7 cellular contexts compared by ENCODE assay signal in genomic region chr15:49145651-49146609, GRCh38. TPM values are rescaled to one million over a fixed set of nuclear protein-coding genes. Genes with fewer than 3 reads are reported as not detected.
A peak's percentile ranks its signal among the peaks of the same experiment; 100 is the strongest.
DNase-seq lines count a peak whose midpoint lies in the region; ATAC-seq, FAIRE-seq and TF ChIP-seq lines count a peak whose summit lies in the region.

No MANE protein-coding gene starts in this region.

- H3K4me3 ChIP-seq in H7 (ENCODE audit: insufficient read depth, low read depth, low read length) = no peak overlapping the region
- H3K4me3 ChIP-seq in lung = no peak overlapping the region

- H3K27me3 ChIP-seq in H7 (ENCODE audit: control insufficient read depth, insufficient read depth, low read length) (no peaks in the 10 kb centered on the region), lung (ENCODE audit: control insufficient read depth, insufficient read depth) (no peaks in the 10 kb centered on the region)

- peaks cover 13% of the 10 kb centered on the region for H3K36me3 ChIP-seq in H7 (replicated peaks; ENCODE audit: control insufficient read depth, insufficient read depth, low read length)
- H3K36me3 ChIP-seq in lung (ENCODE audit: control insufficient read depth in 2 of 2, insufficient read depth in 2 of 2, low read length in 2 of 2) = peaks cover 13 to 23% of the 10 kb centered on the region in 2 donors

- DNase-seq in D341Med (ENCODE audit: low spot score) (peak; percentile 49), H7 (peak; percentile 13), RKO (ENCODE audit: low spot score) (peak; percentile 70), lung (ENCODE audit: low spot score) (no peak), GF-D8 (lab: John Stamatoyannopoulos, UW) (no peak)

- H3K4me1 ChIP-seq in lung (ENCODE audit: control insufficient read depth in 2 of 2, insufficient read depth in 2 of 2, low read length in 2 of 2) = peaks cover 0 to 16% of the 10 kb centered on the region in 2 donors

- WGBS in lung, 2 donors = 26 to 34% methylated on average over 3 of the region's 3 CpGs

- H3K27ac ChIP-seq in lung (ENCODE audit: low read depth in 1 of 2, low read length in 1 of 2) = no peak overlapping the region

- H3K9me3 ChIP-seq in lung (ENCODE audit: control insufficient read depth in 2 of 2, insufficient read depth in 1 of 2, low read length in 1 of 2) = no peaks in the 10 kb centered on the region

- ATAC-seq in lung (ENCODE audit: insufficient read depth, low FRiP score) (no peak), GM18517 (IDR thresholded peaks at IDR 0.05; ENCODE audit: unreplicated experiment) (no peak)

- peak; percentile 41 for FAIRE-seq in colon (lab: Jason Lieb, UNC)

- peak; percentile 37 for TF ChIP-seq CTCF in lung (IDR thresholded peaks at IDR 0.05; ENCODE audit: control extremely low read depth, extremely low read depth)

RNA-seq across cellular contexts. Expression of gene COPS2, which starts 9.5 kb away (rescaled TPM):
- 45.8 and 82.6 TPM in 2 replicates for total RNA-seq in H7 (2014; rRNA removed; shearing (Covaris generic))
- 100 to 1,000 TPM in 1 of 2 donors, 10 to 100 TPM in 1; 46.3 to 117 TPM for total RNA-seq in lung
- 10 to 100 TPM; 36.7 to 39.8 TPM for polyA plus RNA-seq in lung

RNA-seq across cellular contexts. Expression of gene GALK2, which starts 24.1 kb away (rescaled TPM):
- total RNA-seq in H7 (2014; rRNA removed; shearing (Covaris generic)) = 19.8 and 28.1 TPM in 2 replicates
- total RNA-seq in lung = 10 to 100 TPM; 38.5 to 44.8 TPM
- 10 to 100 TPM; 12.4 to 29.4 TPM for polyA plus RNA-seq in lung

Comparison
In these comparisons a context has a peak if more than half of its experiments do, and no peak if none do; other contexts are left out.
1. DNase-seq: peak in D341Med (single experiment), H7 (single experiment) and RKO (single experiment); none in lung (single experiment) and GF-D8 (single experiment).